In genomic region chr5:66932446-66932845, GRCh38 we compare ENCODE assay signal across 12 cellular contexts.
"Had no signal": no experiment of that assay in that cellular context is flagged by ENCODE, and none has a peak within 500 bp of the region (broad histone marks: within the 10 kb centered on the region; RNA-seq: fewer than 3 reads in every experiment).

No MANE protein-coding gene starts in this region.

- H3K27ac ChIP-seq: dorsolateral prefrontal cortex, transverse colon had no signal

- H3K9me3 ChIP-seq: transverse colon had no signal

- H3K27me3 ChIP-seq: dorsolateral prefrontal cortex, transverse colon had no signal

- H3K4me1 ChIP-seq: transverse colon had no signal

- H3K4me3 ChIP-seq: dorsolateral prefrontal cortex, transverse colon had no signal

- DNase-seq: activated CD4-positive, alpha-beta T cell treated with anti-CD3 and anti-CD28 coated beads, Interleukin-2, amount 50 U/mL, for 1 hour; activated CD4-positive, CD25-positive, alpha-beta regulatory T cell; activated CD8-positive, alpha-beta memory T cell treated with anti-CD3 and anti-CD28 coated beads for 24 hours; activated naive CD8-positive, alpha-beta T cell treated with anti-CD3 and anti-CD28 coated beads for 36 hours; dorsolateral prefrontal cortex; hippocampal formation; nucleus accumbens; posterior cingulate gyrus; small intestine; stimulated activated CD4-positive, alpha-beta T cell treated with anti-CD3 and anti-CD28 coated beads, Interleukin-4, amount 100 ng/mL, for 24 hours; stimulated activated naive CD4-positive, alpha-beta T cell treated with Interleukin-2 at 50 U/mL for 16 hours; transverse colon had no signal

- H3K36me3 ChIP-seq: transverse colon had no signal

- FAIRE-seq: small intestine had no signal
